ENCODE assay signal across 9 cellular contexts in the genomic region with DNA sequence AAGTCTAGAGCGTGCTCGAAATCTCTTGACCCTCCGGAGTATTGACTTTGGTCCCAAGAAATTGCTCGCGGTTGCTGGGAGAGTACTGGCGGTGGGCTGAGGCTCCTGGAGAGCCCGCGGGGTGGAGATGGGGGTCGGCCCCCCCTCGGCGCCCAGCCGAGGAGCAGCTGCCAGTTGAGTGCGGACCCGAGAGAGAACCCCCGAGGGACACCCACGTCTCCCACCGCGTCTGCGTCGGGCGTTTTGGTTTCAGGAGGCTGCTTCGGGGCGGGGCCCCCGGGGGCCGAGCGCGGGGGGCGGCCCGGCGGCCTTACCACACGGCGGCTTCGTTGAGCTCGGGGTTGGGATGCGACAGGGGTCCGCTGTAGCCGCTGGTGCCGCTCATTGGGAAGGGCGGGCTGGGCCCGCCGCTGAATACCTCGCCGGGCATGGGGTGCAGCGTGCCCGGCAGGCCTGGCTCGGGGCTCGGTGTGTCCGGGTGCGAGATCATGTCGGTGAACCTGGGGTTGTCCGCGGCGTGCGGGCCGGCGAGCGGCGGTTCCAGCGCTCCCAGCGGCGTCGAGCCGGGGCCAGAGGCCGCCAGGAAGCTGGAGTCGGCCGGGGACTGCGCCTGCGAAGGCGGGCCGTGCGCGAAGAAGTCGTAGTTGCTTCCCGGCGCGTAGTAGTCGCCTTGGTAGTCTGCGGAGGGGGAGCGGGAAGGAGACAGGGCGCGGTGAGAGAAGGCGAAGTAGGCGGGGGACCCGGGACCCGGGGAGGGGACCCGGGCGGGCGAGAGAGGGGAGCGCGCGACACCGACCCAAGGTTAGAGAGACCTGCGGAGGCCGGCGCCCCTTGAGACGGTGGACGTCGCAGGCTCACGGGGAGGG. TPM values are rescaled to one million over a fixed set of nuclear protein-coding genes. Genes with fewer than 3 reads are reported as not detected.
DNase-seq lines count a peak whose midpoint lies in the region; ATAC-seq and TF ChIP-seq lines count a peak whose summit lies in the region.
"Had no signal": no experiment of that assay in that cellular context is flagged by ENCODE, and none has a peak within 500 bp of the region (broad histone marks: within the 10 kb centered on the region; RNA-seq: fewer than 3 reads in every experiment).

No MANE protein-coding gene starts in this region.

- no peak overlapping the region for H3K4me3 Mint-ChIP-seq in activated T-helper 2 cell treated with anti-CD3 and anti-CD28 coated beads, Interferon-gamma antibody, Interleukin-2, Interleukin-4, amounts not matched to agents 10 μg/mL and 5 μg/mL and 100 μg/mL, durations not matched to agents 14 hours and 24 hours and 36 hours (ENCODE audit: low read depth)
- peak overlapping the region; percentile 63 for H3K4me3 Mint-ChIP-seq in stimulated activated effector memory CD8-positive, alpha-beta T cell treated with anti-CD3 and anti-CD28 coated beads, Interleukin-12 subunit alpha, Interleukin-12 subunit beta, amount 100 ng/mL, for 72 hours

- H3K9me2 ChIP-seq in PC-9 (ENCODE audit: insufficient read depth), result no peaks in the 10 kb centered on the region

- H3K4me3 ChIP-seq in iPS-18c (ENCODE audit: insufficient read depth, low read depth, low read length), result peak overlapping the region; percentile 43
- H3K4me3 ChIP-seq in PC-9, result no peak overlapping the region

- no peaks in the 10 kb centered on the region for H3F3A ChIP-seq in PC-9 (ENCODE audit: insufficient read depth, low read depth)

- H3K27me3 ChIP-seq in PC-9 (ENCODE audit: insufficient read depth, low read depth), result peaks cover 32% of the 10 kb centered on the region

- H3K36me3 Mint-ChIP-seq in activated T-helper 2 cell treated with anti-CD3 and anti-CD28 coated beads, Interferon-gamma antibody, Interleukin-2, Interleukin-4, amounts not matched to agents 10 μg/mL and 5 μg/mL and 100 μg/mL, durations not matched to agents 14 hours and 24 hours and 36 hours (ENCODE audit: low read depth), result no peaks in the 10 kb centered on the region
- H3K36me3 Mint-ChIP-seq in stimulated activated effector memory CD8-positive, alpha-beta T cell treated with anti-CD3 and anti-CD28 coated beads, Interleukin-12 subunit alpha, Interleukin-12 subunit beta, amount 100 ng/mL, for 72 hours, result peaks cover 12% of the 10 kb centered on the region

- H3K27ac Mint-ChIP-seq in activated T-helper 2 cell treated with anti-CD3 and anti-CD28 coated beads, Interferon-gamma antibody, Interleukin-2, Interleukin-4, amounts not matched to agents 10 μg/mL and 5 μg/mL and 100 μg/mL, durations not matched to agents 14 hours and 24 hours and 36 hours, result peak overlapping the region; percentile 50
- H3K27ac Mint-ChIP-seq in stimulated activated effector memory CD8-positive, alpha-beta T cell treated with anti-CD3 and anti-CD28 coated beads, Interleukin-12 subunit alpha, Interleukin-12 subunit beta, amount 100 ng/mL, for 72 hours, result peak overlapping the region; percentile 0

- DNase-seq in DMS53 (lab: John Stamatoyannopoulos, UW) (peak; percentile 73), DMS53 treated with DMSO at 0.1 percent for 48 hours (lab: John Stamatoyannopoulos, UW; ENCODE audit: unreplicated experiment) (no peak), PC-9 (no peak), hippocampal formation (lab: John Stamatoyannopoulos, UW) (no peak)
- DNase-seq in activated T-helper 2 cell treated with anti-CD3 and anti-CD28 coated beads, Interferon-gamma antibody, Interleukin-2, Interleukin-4, amounts not matched to agents 10 μg/mL and 5 μg/mL and 100 μg/mL, durations not matched to agents 14 hours and 24 hours and 36 hours (ENCODE audit: low spot score), result no peak
- DNase-seq in stimulated activated effector memory CD8-positive, alpha-beta T cell treated with anti-CD3 and anti-CD28 coated beads, Interleukin-12 subunit alpha, Interleukin-12 subunit beta, amount 100 ng/mL, for 72 hours (ENCODE audit: low spot score in 2 of 2), result no peak

- no peak for ATAC-seq in stimulated activated effector memory CD8-positive, alpha-beta T cell treated with anti-CD3 and anti-CD28 coated beads, Interleukin-12 subunit alpha, Interleukin-12 subunit beta, amount 100 ng/mL, for 72 hours
- no peak for ATAC-seq in HG03175 (IDR thresholded peaks at IDR 0.05; ENCODE audit: unreplicated experiment)

- H3K4me2 ChIP-seq in PC-9, result no peak overlapping the region

- H3K9me3 Mint-ChIP-seq in activated T-helper 2 cell treated with anti-CD3 and anti-CD28 coated beads, Interferon-gamma antibody, Interleukin-2, Interleukin-4, amounts not matched to agents 10 μg/mL and 5 μg/mL and 100 μg/mL, durations not matched to agents 14 hours and 24 hours and 36 hours, result no peaks in the 10 kb centered on the region
- H3K9me3 Mint-ChIP-seq in stimulated activated effector memory CD8-positive, alpha-beta T cell treated with anti-CD3 and anti-CD28 coated beads, Interleukin-12 subunit alpha, Interleukin-12 subunit beta, amount 100 ng/mL, for 72 hours, result no peaks in the 10 kb centered on the region

- no peak overlapping the region for H2AFZ ChIP-seq in PC-9

- H3K79me2 ChIP-seq in PC-9 (ENCODE audit: low read depth), result no peaks in the 10 kb centered on the region

- intact Hi-C loops in activated T-helper 2 cell treated with anti-CD3 and anti-CD28 coated beads, Interferon-gamma antibody, Interleukin-2, Interleukin-4, amounts not matched to agents 10 μg/mL and 5 μg/mL and 100 μg/mL, durations not matched to agents 14 hours and 24 hours and 36 hours (cut with micrococcal nuclease), result loop anchor here (1.0 to 5.0 kb wide), 2 partner anchors 8 to 449 kb away; partner anchors contain the start of gene LHX5
- intact Hi-C loops in PC-9 (cut with micrococcal nuclease; ENCODE audit: unreplicated experiment), result loop anchor here (1.0 to 10.0 kb wide), 2 partner anchors 122 to 449 kb away; no protein-coding TSS in a partner anchor

- H3K27me3 Mint-ChIP-seq in activated T-helper 2 cell treated with anti-CD3 and anti-CD28 coated beads, Interferon-gamma antibody, Interleukin-2, Interleukin-4, amounts not matched to agents 10 μg/mL and 5 μg/mL and 100 μg/mL, durations not matched to agents 14 hours and 24 hours and 36 hours (ENCODE audit: low read depth), result peaks cover 56% of the 10 kb centered on the region

- no peaks in the 10 kb centered on the region for H3K4me1 ChIP-seq in PC-9 (replicated peaks; ENCODE audit: insufficient read depth)

- H3K27ac ChIP-seq in PC-9, result no peak overlapping the region

- H3K9me3 ChIP-seq in iPS-18c (ENCODE audit: control insufficient read depth, insufficient read depth, low read length) (no peaks in the 10 kb centered on the region), PC-9 (ENCODE audit: insufficient read depth, low read depth) (no peaks in the 10 kb centered on the region)

- peaks cover 12% of the 10 kb centered on the region for H3K4me1 Mint-ChIP-seq in activated T-helper 2 cell treated with anti-CD3 and anti-CD28 coated beads, Interferon-gamma antibody, Interleukin-2, Interleukin-4, amounts not matched to agents 10 μg/mL and 5 μg/mL and 100 μg/mL, durations not matched to agents 14 hours and 24 hours and 36 hours (ENCODE audit: low read depth)
- H3K4me1 Mint-ChIP-seq in stimulated activated effector memory CD8-positive, alpha-beta T cell treated with anti-CD3 and anti-CD28 coated beads, Interleukin-12 subunit alpha, Interleukin-12 subunit beta, amount 100 ng/mL, for 72 hours, result peaks cover 32% of the 10 kb centered on the region

- H3K36me3 ChIP-seq in PC-9 (ENCODE audit: low read depth), result no peaks in the 10 kb centered on the region

- POLR2A ChIA-PET in PC-9 (lab: Charles Lee; ENCODE audit: unreplicated experiment), result no interaction called here

- BruUV-seq in PC-9 (replicated peaks; lab: Mats Ljungman, UMichigan), result no TSS peak

- TF ChIP-seq CTCF in PC-9 (conservative IDR thresholded peaks at IDR 0.05), result no peak

- no peaks in the 10 kb centered on the region for H4K20me1 ChIP-seq in PC-9 (ENCODE audit: insufficient read depth)

- CTCF ChIA-PET in PC-9 (lab: Charles Lee), result interaction anchor here (0.7 kb wide), 1 partner anchor 14 kb away, joined by 5 read pairs; no protein-coding TSS in a partner anchor

RNA-seq across cellular contexts. Expression of gene LHX5, which starts 8.6 kb away (rescaled TPM):
- not detected in 2 replicates for total RNA-seq in activated T-helper 2 cell treated with anti-CD3 and anti-CD28 coated beads, Interferon-gamma antibody, Interleukin-2, Interleukin-4, amounts not matched to agents 10 μg/mL and 5 μg/mL and 100 μg/mL, durations not matched to agents 14 hours and 24 hours and 36 hours
- total RNA-seq in PC-9 (2021), result 0.65 and 1.1 TPM in 2 replicates
- total RNA-seq: T-helper 2 cell treated with Interferon-gamma antibody and Interleukin-4, amounts not matched to agents 100 ng/mL and 5 ng/mL, for 36 hours had no signal

RNA-seq across cellular contexts. Expression of gene SDSL, which starts 40.9 kb away (rescaled TPM):
- 0.46 and 0.67 TPM in 2 replicates for total RNA-seq in activated T-helper 2 cell treated with anti-CD3 and anti-CD28 coated beads, Interferon-gamma antibody, Interleukin-2, Interleukin-4, amounts not matched to agents 10 μg/mL and 5 μg/mL and 100 μg/mL, durations not matched to agents 14 hours and 24 hours and 36 hours
- 14.2 and 26.6 TPM in 2 replicates for total RNA-seq in PC-9 (2021)

RNA-seq across cellular contexts. Expression of gene SDS, which starts 59.4 kb away (rescaled TPM):
- total RNA-seq in activated T-helper 2 cell treated with anti-CD3 and anti-CD28 coated beads, Interferon-gamma antibody, Interleukin-2, Interleukin-4, amounts not matched to agents 10 μg/mL and 5 μg/mL and 100 μg/mL, durations not matched to agents 14 hours and 24 hours and 36 hours, result not detected in 2 replicates
- not detected in 2 replicates for total RNA-seq in PC-9 (2021)
- total RNA-seq: T-helper 2 cell treated with Interferon-gamma antibody and Interleukin-4, amounts not matched to agents 100 ng/mL and 5 ng/mL, for 36 hours had no signal
